1 cellular context compared by ENCODE assay signal in the genomic region with DNA sequence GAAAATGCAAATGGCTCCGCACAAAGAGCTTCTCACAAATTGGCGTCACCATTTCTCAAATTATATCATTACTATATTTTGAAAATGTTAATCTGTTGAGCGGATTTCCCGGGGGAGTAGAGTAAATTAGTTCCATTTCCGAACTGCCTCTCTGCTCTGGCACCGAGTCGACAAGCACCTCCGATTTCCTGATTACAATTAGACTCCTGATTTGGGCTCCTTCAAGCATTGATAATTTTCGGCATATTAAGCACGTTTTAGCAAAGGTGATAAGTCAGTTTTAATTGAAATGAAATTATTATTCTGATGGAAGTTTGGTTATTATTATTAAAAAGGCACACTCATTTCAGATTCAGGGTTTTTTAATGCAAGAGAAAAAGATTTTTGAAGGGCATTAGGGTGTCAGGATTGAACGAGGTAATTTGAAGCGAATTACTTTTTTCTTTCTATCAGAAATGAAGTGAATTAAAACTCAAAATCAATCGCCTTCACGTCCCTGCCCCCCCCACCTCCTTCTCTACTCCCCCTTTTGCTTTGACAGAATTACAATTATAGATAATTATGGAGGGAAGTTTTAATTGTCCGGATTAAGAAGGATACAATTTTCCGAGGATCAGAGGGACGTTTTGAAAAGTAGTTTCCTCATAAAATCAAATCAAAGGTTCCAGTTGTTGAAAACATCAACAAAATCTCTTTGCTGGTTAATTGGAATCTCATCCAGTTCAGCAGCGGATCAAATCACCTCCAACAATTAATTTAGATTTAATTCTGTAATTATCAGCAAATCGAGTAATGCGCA.
TF ChIP-seq lines count a peak whose summit lies in the region.

No MANE protein-coding gene starts in this region.

TF ChIP-seq in WTC11, 78 proteins besides CTCF, POLR2A, EP300 and RAD21:
- TF ChIP-seq, protein P1, sequence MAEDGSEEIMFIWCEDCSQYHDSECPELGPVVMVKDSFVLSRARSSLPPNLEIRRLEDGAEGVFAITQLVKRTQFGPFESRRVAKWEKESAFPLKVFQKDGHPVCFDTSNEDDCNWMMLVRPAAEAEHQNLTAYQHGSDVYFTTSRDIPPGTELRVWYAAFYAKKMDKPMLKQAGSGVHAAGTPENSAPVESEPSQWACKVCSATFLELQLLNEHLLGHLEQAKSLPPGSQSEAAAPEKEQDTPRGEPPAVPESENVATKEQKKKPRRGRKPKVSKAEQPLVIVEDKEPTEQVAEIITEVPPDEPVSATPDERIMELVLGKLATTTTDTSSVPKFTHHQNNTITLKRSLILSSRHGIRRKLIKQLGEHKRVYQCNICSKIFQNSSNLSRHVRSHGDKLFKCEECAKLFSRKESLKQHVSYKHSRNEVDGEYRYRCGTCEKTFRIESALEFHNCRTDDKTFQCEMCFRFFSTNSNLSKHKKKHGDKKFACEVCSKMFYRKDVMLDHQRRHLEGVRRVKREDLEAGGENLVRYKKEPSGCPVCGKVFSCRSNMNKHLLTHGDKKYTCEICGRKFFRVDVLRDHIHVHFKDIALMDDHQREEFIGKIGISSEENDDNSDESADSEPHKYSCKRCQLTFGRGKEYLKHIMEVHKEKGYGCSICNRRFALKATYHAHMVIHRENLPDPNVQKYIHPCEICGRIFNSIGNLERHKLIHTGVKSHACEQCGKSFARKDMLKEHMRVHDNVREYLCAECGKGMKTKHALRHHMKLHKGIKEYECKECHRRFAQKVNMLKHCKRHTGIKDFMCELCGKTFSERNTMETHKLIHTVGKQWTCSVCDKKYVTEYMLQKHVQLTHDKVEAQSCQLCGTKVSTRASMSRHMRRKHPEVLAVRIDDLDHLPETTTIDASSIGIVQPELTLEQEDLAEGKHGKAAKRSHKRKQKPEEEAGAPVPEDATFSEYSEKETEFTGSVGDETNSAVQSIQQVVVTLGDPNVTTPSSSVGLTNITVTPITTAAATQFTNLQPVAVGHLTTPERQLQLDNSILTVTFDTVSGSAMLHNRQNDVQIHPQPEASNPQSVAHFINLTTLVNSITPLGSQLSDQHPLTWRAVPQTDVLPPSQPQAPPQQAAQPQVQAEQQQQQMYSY (CRISPR knock-in tag; IDR thresholded peaks at IDR 0.05), result no peak
- TF ChIP-seq, protein P2, sequence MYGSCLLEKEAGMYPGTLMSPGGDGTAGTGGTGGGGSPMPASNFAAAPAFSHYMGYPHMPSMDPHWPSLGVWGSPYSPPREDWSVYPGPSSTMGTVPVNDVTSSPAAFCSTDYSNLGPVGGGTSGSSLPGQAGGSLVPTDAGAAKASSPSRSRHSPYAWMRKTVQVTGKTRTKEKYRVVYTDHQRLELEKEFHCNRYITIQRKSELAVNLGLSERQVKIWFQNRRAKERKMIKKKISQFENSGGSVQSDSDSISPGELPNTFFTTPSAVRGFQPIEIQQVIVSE (CRISPR knock-in tag; IDR thresholded peaks at IDR 0.05; ENCODE audit: borderline replicate concordance), result no peak
- no peak for TF ChIP-seq ZNF121 (CRISPR knock-in tag; IDR thresholded peaks at IDR 0.05)
- no peak for TF ChIP-seq FOXJ3 (CRISPR knock-in tag; IDR thresholded peaks at IDR 0.05; ENCODE audit: borderline replicate concordance)
- TF ChIP-seq, protein P3, sequence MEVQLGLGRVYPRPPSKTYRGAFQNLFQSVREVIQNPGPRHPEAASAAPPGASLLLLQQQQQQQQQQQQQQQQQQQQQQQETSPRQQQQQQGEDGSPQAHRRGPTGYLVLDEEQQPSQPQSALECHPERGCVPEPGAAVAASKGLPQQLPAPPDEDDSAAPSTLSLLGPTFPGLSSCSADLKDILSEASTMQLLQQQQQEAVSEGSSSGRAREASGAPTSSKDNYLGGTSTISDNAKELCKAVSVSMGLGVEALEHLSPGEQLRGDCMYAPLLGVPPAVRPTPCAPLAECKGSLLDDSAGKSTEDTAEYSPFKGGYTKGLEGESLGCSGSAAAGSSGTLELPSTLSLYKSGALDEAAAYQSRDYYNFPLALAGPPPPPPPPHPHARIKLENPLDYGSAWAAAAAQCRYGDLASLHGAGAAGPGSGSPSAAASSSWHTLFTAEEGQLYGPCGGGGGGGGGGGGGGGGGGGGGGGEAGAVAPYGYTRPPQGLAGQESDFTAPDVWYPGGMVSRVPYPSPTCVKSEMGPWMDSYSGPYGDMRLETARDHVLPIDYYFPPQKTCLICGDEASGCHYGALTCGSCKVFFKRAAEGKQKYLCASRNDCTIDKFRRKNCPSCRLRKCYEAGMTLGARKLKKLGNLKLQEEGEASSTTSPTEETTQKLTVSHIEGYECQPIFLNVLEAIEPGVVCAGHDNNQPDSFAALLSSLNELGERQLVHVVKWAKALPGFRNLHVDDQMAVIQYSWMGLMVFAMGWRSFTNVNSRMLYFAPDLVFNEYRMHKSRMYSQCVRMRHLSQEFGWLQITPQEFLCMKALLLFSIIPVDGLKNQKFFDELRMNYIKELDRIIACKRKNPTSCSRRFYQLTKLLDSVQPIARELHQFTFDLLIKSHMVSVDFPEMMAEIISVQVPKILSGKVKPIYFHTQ (CRISPR knock-in tag; IDR thresholded peaks at IDR 0.05), result no peak
- TF ChIP-seq, protein P4, sequence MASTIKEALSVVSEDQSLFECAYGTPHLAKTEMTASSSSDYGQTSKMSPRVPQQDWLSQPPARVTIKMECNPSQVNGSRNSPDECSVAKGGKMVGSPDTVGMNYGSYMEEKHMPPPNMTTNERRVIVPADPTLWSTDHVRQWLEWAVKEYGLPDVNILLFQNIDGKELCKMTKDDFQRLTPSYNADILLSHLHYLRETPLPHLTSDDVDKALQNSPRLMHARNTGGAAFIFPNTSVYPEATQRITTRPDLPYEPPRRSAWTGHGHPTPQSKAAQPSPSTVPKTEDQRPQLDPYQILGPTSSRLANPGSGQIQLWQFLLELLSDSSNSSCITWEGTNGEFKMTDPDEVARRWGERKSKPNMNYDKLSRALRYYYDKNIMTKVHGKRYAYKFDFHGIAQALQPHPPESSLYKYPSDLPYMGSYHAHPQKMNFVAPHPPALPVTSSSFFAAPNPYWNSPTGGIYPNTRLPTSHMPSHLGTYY (CRISPR knock-in tag; IDR thresholded peaks at IDR 0.05), result no peak
- TF ChIP-seq, protein P5, sequence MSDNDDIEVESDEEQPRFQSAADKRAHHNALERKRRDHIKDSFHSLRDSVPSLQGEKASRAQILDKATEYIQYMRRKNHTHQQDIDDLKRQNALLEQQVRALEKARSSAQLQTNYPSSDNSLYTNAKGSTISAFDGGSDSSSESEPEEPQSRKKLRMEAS (CRISPR knock-in tag; IDR thresholded peaks at IDR 0.05), result no peak
- no peak for TF ChIP-seq ZNF416 (CRISPR knock-in tag; IDR thresholded peaks at IDR 0.05)
